In genomic region chr14:69938751-69939150, GRCh38 we compare ENCODE assay signal across 34 cellular contexts. TPM values are rescaled to one million over a fixed set of nuclear protein-coding genes. Genes with fewer than 3 reads are reported as not detected.
"Had no signal": no experiment of that assay in that cellular context is flagged by ENCODE, and none has a peak within 500 bp of the region (broad histone marks: within the 10 kb centered on the region; RNA-seq: fewer than 3 reads in every experiment).

No MANE protein-coding gene starts in this region.

- H3K4me3 Mint-ChIP-seq: activated B cell treated with CpG ODN at 0.5 μM for 24 hours; activated CD4-positive, alpha-beta memory T cell treated with anti-CD3 and anti-CD28 coated beads for 36 hours; activated CD4-positive, alpha-beta T cell treated with anti-CD3 and anti-CD28 coated beads, Interleukin-2, amount 10 ng/mL, durations not matched to agents 24 days and 14 days; activated CD8-positive, alpha-beta T cell treated with anti-CD3 and anti-CD28 coated beads for 36 hours; activated naive CD4-positive, alpha-beta T cell treated with anti-CD3 and anti-CD28 coated beads for 36 hours; activated naive CD8-positive, alpha-beta T cell treated with anti-CD3 and anti-CD28 coated beads for 36 hours; activated T-cell treated with anti-CD3 and anti-CD28 coated beads, Interleukin-2, amount 50 U/mL, for 4 hours; activated T-cell treated with anti-CD3 and anti-CD28 coated beads, Interleukin-2, amount 50 U/mL, for 72 hours; activated T-helper 1 cell treated with anti-CD3 and anti-CD28 coated beads, Interleukin-12 subunit alpha, Interleukin-12 subunit beta, Interleukin-2, Interleukin-4 antibody, amounts not matched to agents 30 ng/mL and 10 ng/mL and 1 ng/mL, durations not matched to agents 14 hours and 24 hours and 36 hours; activated T-helper 17 cell treated with anti-CD3 and anti-CD28 coated beads, Interleukin-2, amount 50 U/mL, for 72 hours; brain; T-helper 1 cell treated with Interleukin-12 subunit alpha and Interleukin-12 subunit beta and Interleukin-4 antibody, amounts not matched to agents 30 μg/mL and 1 μg/mL, for 36 hours; T-helper 2 cell treated with Interferon-gamma antibody and Interleukin-4, amounts not matched to agents 5 μg/mL and 100 μg/mL, for 36 hours had no signal

- FAIRE-seq: TTC549 had no signal

- H3K9me3 Mint-ChIP-seq: activated B cell treated with CpG ODN at 0.5 μM for 24 hours; activated CD4-positive, alpha-beta memory T cell treated with anti-CD3 and anti-CD28 coated beads for 36 hours; activated CD4-positive, alpha-beta T cell treated with anti-CD3 and anti-CD28 coated beads, Interleukin-2, amount 10 ng/mL, durations not matched to agents 24 days and 14 days; activated CD8-positive, alpha-beta T cell treated with anti-CD3 and anti-CD28 coated beads for 36 hours; activated naive CD4-positive, alpha-beta T cell treated with anti-CD3 and anti-CD28 coated beads for 36 hours; activated naive CD4-positive, alpha-beta T cell treated with anti-CD3 and anti-CD28 coated beads, Interleukin-2, amount 50 U/mL, for 72 hours; activated naive CD8-positive, alpha-beta T cell treated with anti-CD3 and anti-CD28 coated beads for 36 hours; activated T-cell treated with anti-CD3 and anti-CD28 coated beads, Interleukin-2, amount 50 U/mL, for 4 hours; activated T-cell treated with anti-CD3 and anti-CD28 coated beads, Interleukin-2, amount 50 U/mL, for 72 hours; activated T-helper 1 cell treated with anti-CD3 and anti-CD28 coated beads, Interleukin-12 subunit alpha, Interleukin-12 subunit beta, Interleukin-2, Interleukin-4 antibody, amounts not matched to agents 30 ng/mL and 10 ng/mL and 1 ng/mL, durations not matched to agents 14 hours and 24 hours and 36 hours; activated T-helper 17 cell treated with anti-CD3 and anti-CD28 coated beads, Interleukin-2, amount 50 U/mL, for 72 hours; T-helper 1 cell treated with Interleukin-12 subunit alpha and Interleukin-12 subunit beta and Interleukin-4 antibody, amounts not matched to agents 30 μg/mL and 1 μg/mL, for 36 hours; T-helper 2 cell treated with Interferon-gamma antibody and Interleukin-4, amounts not matched to agents 5 μg/mL and 100 μg/mL, for 36 hours had no signal

- H3K4me3 ChIP-seq: ascending aorta had no signal

- ATAC-seq: activated CD8-positive, alpha-beta T cell treated with anti-CD3 and anti-CD28 coated beads for 36 hours; activated naive CD4-positive, alpha-beta T cell treated with anti-CD3 and anti-CD28 coated beads, Interleukin-2, amount 50 U/mL, for 72 hours; activated T-cell treated with anti-CD3 and anti-CD28 coated beads, Interleukin-2, amount 50 U/mL, for 4 hours; activated T-cell treated with anti-CD3 and anti-CD28 coated beads, Interleukin-2, amount 50 U/mL, for 72 hours; activated T-helper 17 cell treated with anti-CD3 and anti-CD28 coated beads, Interleukin-2, amount 50 U/mL, for 72 hours had no signal

- H3K9me3 ChIP-seq: ascending aorta had no signal

- H3K36me3 ChIP-seq: ascending aorta had no signal

- H3K27ac ChIP-seq: ascending aorta had no signal

- H3K36me3 Mint-ChIP-seq: activated CD4-positive, alpha-beta memory T cell treated with anti-CD3 and anti-CD28 coated beads for 36 hours; activated naive CD4-positive, alpha-beta T cell treated with anti-CD3 and anti-CD28 coated beads, Interleukin-2, amount 50 U/mL, for 72 hours; activated naive CD8-positive, alpha-beta T cell treated with anti-CD3 and anti-CD28 coated beads for 36 hours had no signal

- H3K4me1 ChIP-seq: ascending aorta had no signal

- H3K4me1 Mint-ChIP-seq: activated B cell treated with CpG ODN at 0.5 μM for 24 hours; activated CD4-positive, alpha-beta T cell treated with anti-CD3 and anti-CD28 coated beads, Interleukin-2, amount 10 ng/mL, durations not matched to agents 24 days and 14 days; activated naive CD8-positive, alpha-beta T cell treated with anti-CD3 and anti-CD28 coated beads for 36 hours; activated T-helper 17 cell treated with anti-CD3 and anti-CD28 coated beads, Interleukin-2, amount 50 U/mL, for 72 hours had no signal

- H3K27me3 ChIP-seq: ascending aorta had no signal

- DNase-seq: activated B cell treated with CpG ODN at 0.5 μM for 24 hours; activated CD4-positive, alpha-beta memory T cell treated with anti-CD3 and anti-CD28 coated beads for 36 hours; activated CD4-positive, alpha-beta T cell treated with anti-CD3 and anti-CD28 coated beads for 4 hours; activated CD4-positive, alpha-beta T cell treated with anti-CD3 and anti-CD28 coated beads, Interleukin-2, amount 10 ng/mL, durations not matched to agents 24 days and 14 days; activated CD4-positive, alpha-beta T cell treated with anti-CD3 and anti-CD28 coated beads, Interleukin-2, amount 50 U/mL, for 1 hour; activated CD4-positive, alpha-beta T cell treated with anti-CD3 and anti-CD28 coated beads, Interleukin-2, amount 50 U/mL, for 4 hours; activated CD4-positive, CD25-positive, alpha-beta regulatory T cell treated with anti-CD3 and anti-CD28 coated beads, Interleukin-2, amount 50 U/mL, for 72 hours; activated CD8-positive, alpha-beta memory T cell treated with anti-CD3 and anti-CD28 coated beads, Interleukin-2, amount 50 U/mL, for 4 hours; activated CD8-positive, alpha-beta T cell treated with anti-CD3 and anti-CD28 coated beads for 36 hours; activated effector memory CD4-positive, alpha-beta T cell treated with anti-CD3 and anti-CD28 coated beads, Interleukin-2, amount 50 U/mL, for 16 hours; activated gamma-delta T cell treated with Interleukin-2 at 50 U/mL for 16 hours; activated naive CD4-positive, alpha-beta T cell; activated naive CD4-positive, alpha-beta T cell treated with anti-CD3 and anti-CD28 coated beads for 36 hours; activated naive CD4-positive, alpha-beta T cell treated with anti-CD3 and anti-CD28 coated beads, Interleukin-2, amount 50 U/mL, for 16 hours; activated naive CD8-positive, alpha-beta T cell treated with anti-CD3 and anti-CD28 coated beads for 36 hours; activated T-cell treated with anti-CD3 and anti-CD28 coated beads for 4 hours; activated T-cell treated with anti-CD3 and anti-CD28 coated beads, Interleukin-2, amount 50 U/mL, for 1 hour; activated T-cell treated with anti-CD3 and anti-CD28 coated beads, Interleukin-2, amount 50 U/mL, for 4 hours; activated T-cell treated with anti-CD3 and anti-CD28 coated beads, Interleukin-2, amount 50 U/mL, for 72 hours; amygdala; anterior cingulate cortex; central memory CD4-positive, alpha-beta T cell; T-helper 1 cell; T-helper 2 cell; T-helper 9 cell had no signal

- H3K27ac Mint-ChIP-seq: activated B cell treated with CpG ODN at 0.5 μM for 24 hours; activated CD4-positive, alpha-beta memory T cell treated with anti-CD3 and anti-CD28 coated beads for 36 hours; activated CD4-positive, alpha-beta T cell treated with anti-CD3 and anti-CD28 coated beads, Interleukin-2, amount 10 ng/mL, durations not matched to agents 24 days and 14 days; activated CD8-positive, alpha-beta T cell treated with anti-CD3 and anti-CD28 coated beads for 36 hours; activated naive CD4-positive, alpha-beta T cell treated with anti-CD3 and anti-CD28 coated beads for 36 hours; activated naive CD4-positive, alpha-beta T cell treated with anti-CD3 and anti-CD28 coated beads, Interleukin-2, amount 50 U/mL, for 72 hours; activated naive CD8-positive, alpha-beta T cell treated with anti-CD3 and anti-CD28 coated beads for 36 hours; activated T-cell treated with anti-CD3 and anti-CD28 coated beads, Interleukin-2, amount 50 U/mL, for 72 hours; activated T-helper 1 cell treated with anti-CD3 and anti-CD28 coated beads, Interleukin-12 subunit alpha, Interleukin-12 subunit beta, Interleukin-2, Interleukin-4 antibody, amounts not matched to agents 30 ng/mL and 10 ng/mL and 1 ng/mL, durations not matched to agents 14 hours and 24 hours and 36 hours; activated T-helper 17 cell treated with anti-CD3 and anti-CD28 coated beads, Interleukin-2, amount 50 U/mL, for 72 hours; T-helper 1 cell treated with Interleukin-12 subunit alpha and Interleukin-12 subunit beta and Interleukin-4 antibody, amounts not matched to agents 30 μg/mL and 1 μg/mL, for 36 hours; T-helper 2 cell treated with Interferon-gamma antibody and Interleukin-4, amounts not matched to agents 5 μg/mL and 100 μg/mL, for 36 hours had no signal

RNA-seq across cellular contexts. Expression of gene SMOC1, which starts 59.5 kb away (rescaled TPM):
- total RNA-seq: activated B cell treated with CpG ODN at 0.5 μM for 24 hours; activated CD4-positive, alpha-beta memory T cell treated with anti-CD3 and anti-CD28 coated beads for 36 hours; activated CD4-positive, alpha-beta T cell treated with anti-CD3 and anti-CD28 coated beads, Interleukin-2, amount 10 ng/mL, durations not matched to agents 24 days and 14 days; activated CD8-positive, alpha-beta memory T cell treated with anti-CD3 and anti-CD28 coated beads for 36 hours; activated CD8-positive, alpha-beta T cell treated with anti-CD3 and anti-CD28 coated beads for 36 hours; activated naive CD4-positive, alpha-beta T cell treated with anti-CD3 and anti-CD28 coated beads for 36 hours; activated naive CD4-positive, alpha-beta T cell treated with anti-CD3 and anti-CD28 coated beads, Interleukin-2, amount 50 U/mL, for 72 hours; activated naive CD8-positive, alpha-beta T cell treated with anti-CD3 and anti-CD28 coated beads for 36 hours; activated T-cell treated with anti-CD3 and anti-CD28 coated beads, Interleukin-2, amount 50 U/mL, for 72 hours; activated T-helper 1 cell treated with anti-CD3 and anti-CD28 coated beads, Interleukin-12 subunit alpha, Interleukin-12 subunit beta, Interleukin-2, Interleukin-4 antibody, amounts not matched to agents 30 ng/mL and 10 ng/mL and 1 ng/mL, durations not matched to agents 14 hours and 24 hours and 36 hours; activated T-helper 17 cell treated with anti-CD3 and anti-CD28 coated beads, Interleukin-2, amount 50 U/mL, for 72 hours had no signal
